5 cellular contexts compared by ENCODE assay signal in the genomic region with DNA sequence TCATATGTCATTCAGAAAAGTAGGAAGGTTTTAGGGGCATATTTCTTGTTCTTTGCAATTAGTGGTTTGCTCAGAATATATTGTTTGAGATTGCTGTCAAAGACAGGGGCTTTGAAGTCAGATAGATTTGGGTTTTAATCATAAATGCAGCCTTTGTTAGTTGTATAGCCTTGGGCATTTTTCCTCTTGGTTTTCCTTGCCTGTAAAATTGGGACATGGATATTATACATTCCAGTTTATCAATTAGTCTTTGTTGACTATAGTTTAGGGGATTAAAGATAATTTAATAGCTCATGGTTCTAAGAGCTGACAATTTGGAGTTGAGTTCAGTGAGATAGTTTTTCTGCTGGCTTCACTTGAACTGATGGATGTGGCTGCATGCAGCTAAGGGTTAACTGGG.
"Had no signal": no experiment of that assay in that cellular context is flagged by ENCODE, and none has a peak within 500 bp of the region (broad histone marks: within the 10 kb centered on the region; RNA-seq: fewer than 3 reads in every experiment).

No MANE protein-coding gene starts in this region.

- ATAC-seq: GM23338, HepG2 had no signal

- DNase-seq: H9, HCEC 1CT, KBM-7 had no signal
